Comparison of ENCODE assay signal across 8 cellular contexts in the genomic region with DNA sequence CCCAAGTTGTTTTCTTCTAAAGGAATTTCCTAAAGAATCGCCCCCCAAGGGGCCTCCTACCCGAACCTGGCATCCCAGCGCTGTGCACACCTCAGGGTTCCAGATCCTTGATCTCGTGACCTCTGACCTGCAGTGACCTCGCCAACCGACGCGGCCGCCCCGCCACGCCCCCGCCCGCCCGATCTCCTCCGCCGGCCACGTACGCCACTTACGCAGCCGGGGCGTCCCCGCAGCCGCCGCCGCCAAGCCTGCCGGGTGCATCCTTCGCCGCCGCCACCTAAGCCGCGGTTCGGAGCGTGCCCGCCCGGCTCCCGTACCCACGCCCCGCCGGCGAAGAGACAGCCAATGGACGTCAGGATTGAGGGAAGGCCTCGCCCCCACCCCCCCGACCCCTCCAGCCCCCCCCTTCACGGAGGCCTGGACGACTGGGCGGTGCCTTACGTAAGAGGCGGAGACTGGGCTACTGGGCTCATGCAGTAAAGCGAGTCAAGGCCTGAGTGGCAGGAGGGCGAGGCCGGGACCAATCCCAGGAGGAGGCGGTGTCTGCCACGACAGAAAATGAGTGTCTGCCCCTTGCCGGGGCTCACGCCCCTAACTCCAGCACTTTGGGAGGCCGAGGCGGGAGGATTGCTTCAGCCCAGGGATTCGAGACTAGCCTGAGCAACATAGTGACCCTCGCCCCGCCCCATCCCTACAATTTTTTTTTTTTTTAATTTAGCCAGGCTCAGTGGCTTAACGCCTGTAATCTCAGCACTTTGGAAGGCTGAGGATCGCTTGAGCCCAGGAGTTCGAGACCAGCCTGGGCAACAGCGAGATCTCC. TPM values are rescaled to one million over a fixed set of nuclear protein-coding genes. Genes with fewer than 3 reads are reported as not detected.
DNase-seq lines count a peak whose midpoint lies in the region; ATAC-seq lines count a peak whose summit lies in the region.

A gene with protein sequence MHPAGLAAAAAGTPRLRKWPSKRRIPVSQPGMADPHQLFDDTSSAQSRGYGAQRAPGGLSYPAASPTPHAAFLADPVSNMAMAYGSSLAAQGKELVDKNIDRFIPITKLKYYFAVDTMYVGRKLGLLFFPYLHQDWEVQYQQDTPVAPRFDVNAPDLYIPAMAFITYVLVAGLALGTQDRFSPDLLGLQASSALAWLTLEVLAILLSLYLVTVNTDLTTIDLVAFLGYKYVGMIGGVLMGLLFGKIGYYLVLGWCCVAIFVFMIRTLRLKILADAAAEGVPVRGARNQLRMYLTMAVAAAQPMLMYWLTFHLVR (minus strand): TSS at position 291 of the 820 bp plus-strand sequence. CDS start 30 bp downstream, at position 261.

- peak within 1 kb of the TSS; percentile 75 to 99 (median 94) for H3K4me3 Mint-ChIP-seq in IgD-negative memory B cell

- H3K4me1 ChIP-seq in mononuclear cell (ENCODE audit: insufficient read depth, low read length), result peaks cover 68% of the 10 kb centered on the region

- peak; percentile 97 for DNase-seq in DMS153 (lab: John Stamatoyannopoulos, UW)
- peak; percentile 100 for DNase-seq in OCI-M1 (lab: John Stamatoyannopoulos, UW)
- DNase-seq in activated T-cell treated with anti-CD3 and anti-CD28 coated beads for 24 hours (ENCODE audit: low read depth), result peak; percentile 96
- DNase-seq in epidermal melanocyte (ENCODE audit: insufficient read length, low spot score), result peak; percentile 98
- DNase-seq in stimulated activated CD8-positive, alpha-beta memory T cell treated with anti-CD3 and anti-CD28 coated beads, Interleukin-2, amount 100 ng/mL, for 48 hours (ENCODE audit: low read depth in 2 of 2), result peak; percentile 92 to 94

- peaks cover 12 to 28% (median 27%) of the 10 kb centered on the region in 3 donors for H3K4me1 Mint-ChIP-seq in IgD-negative memory B cell

- no peaks in the 10 kb centered on the region for H3K9me3 ChIP-seq in mononuclear cell (ENCODE audit: low read depth, low read length)

- no peaks in the 10 kb centered on the region for H3K27me3 ChIP-seq in mononuclear cell (ENCODE audit: insufficient read depth, low read length)

- ATAC-seq in GM21576 (IDR thresholded peaks at IDR 0.05; ENCODE audit: unreplicated experiment), result peak; percentile 86

- H3K27me3 Mint-ChIP-seq in IgD-negative memory B cell, result no peaks in the 10 kb centered on the region

- H3K9me3 Mint-ChIP-seq in IgD-negative memory B cell, result no peaks in the 10 kb centered on the region

- H3K27ac Mint-ChIP-seq in IgD-negative memory B cell, result peak within 1 kb of the TSS; percentile 52 to 98 (median 97)

- H3K4me3 ChIP-seq in mononuclear cell (ENCODE audit: low read length), result peak within 1 kb of the TSS; percentile 49

- H3K36me3 Mint-ChIP-seq in IgD-negative memory B cell, result no peaks in the 10 kb centered on the region

RNA-seq across cellular contexts. Expression of the gene that starts here (rescaled TPM):
- polyA plus RNA-seq in IgD-negative memory B cell, result 33.7 TPM
- 27.4 TPM for total RNA-seq in mononuclear cell

Comparison
In these comparisons a context has a peak if more than half of its experiments do, and no peak if none do; other contexts are left out.
1. Peak in every context shown above with its lines: DNase-seq, ATAC-seq and H3K4me3 ChIP-seq.